ENCODE assay signal across 11 cellular contexts in the genomic region with DNA sequence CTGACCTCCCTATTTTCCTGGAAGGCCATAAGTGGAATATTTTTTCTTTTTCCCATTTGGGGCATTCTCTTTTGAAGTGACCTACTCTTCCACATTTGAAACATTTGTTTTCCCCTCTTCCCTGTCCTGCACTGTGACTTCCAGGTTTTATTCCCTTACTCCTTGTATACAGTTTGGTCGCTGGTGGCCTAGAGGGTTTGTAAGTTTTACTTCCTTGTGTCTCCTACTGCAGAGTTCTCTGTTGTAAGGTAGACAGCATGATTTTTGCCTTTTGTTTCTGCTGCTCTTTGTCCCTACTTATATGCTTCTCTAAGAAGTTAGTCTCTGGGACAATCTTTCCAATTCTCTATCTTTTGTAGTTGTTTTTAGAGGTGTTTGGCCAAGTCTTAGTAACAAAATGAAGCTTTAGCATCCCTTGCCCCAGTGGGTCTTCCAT. TPM values are rescaled to one million over a fixed set of nuclear protein-coding genes. Genes with fewer than 3 reads are reported as not detected.
DNase-seq lines count a peak whose midpoint lies in the region; ATAC-seq and TF ChIP-seq lines count a peak whose summit lies in the region.
"Had no signal": no experiment of that assay in that cellular context is flagged by ENCODE, and none has a peak within 500 bp of the region (broad histone marks: within the 10 kb centered on the region; RNA-seq: fewer than 3 reads in every experiment).

No MANE protein-coding gene starts in this region.

- peaks cover 83% of the 10 kb centered on the region for H3K79me2 ChIP-seq in HCT116 (ENCODE audit: insufficient read depth, low read length)

- ATAC-seq in CD4-positive, CD25-positive, alpha-beta regulatory T cell (ENCODE audit: low read depth in 2 of 2) = no peak
- ATAC-seq in HCT116 (no peak), GM18498 (IDR thresholded peaks at IDR 0.05; ENCODE audit: unreplicated experiment) (no peak)
- ATAC-seq in activated CD8-positive, alpha-beta T cell treated with anti-CD3 and anti-CD28 coated beads for 36 hours = no peak

- H3K4me2 ChIP-seq in HCT116 (ENCODE audit: low read length) = peak overlapping the region; percentile 12; the same call in 1 of the 2 replicates
- peak overlapping the region; percentile 18 for H3K4me2 ChIP-seq in mesenchymal stem cell (ENCODE audit: low read length, poor library complexity, severe bottlenecking)

- H2BK12ac ChIP-seq in mesenchymal stem cell (ENCODE audit: low read length in 2 of 2) = no peak overlapping the region

- no peak overlapping the region for H3K9ac ChIP-seq in HCT116 (ENCODE audit: low read length)
- H3K9ac ChIP-seq in mesenchymal stem cell (ENCODE audit: low read length) = no peak overlapping the region

- no peak for TF ChIP-seq POLR2A in HCT116 (IDR thresholded peaks at IDR 0.05; ENCODE audit: borderline replicate concordance, extremely low read depth, insufficient read depth, insufficient read length)
- TF ChIP-seq POLR2A in suprapubic skin (IDR thresholded peaks at IDR 0.05) = no peak

- H3K4me3 ChIP-seq in CD4-positive, CD25-positive, alpha-beta regulatory T cell (ENCODE audit: low read depth, low read length) = peak overlapping the region; percentile 45
- H3K4me3 ChIP-seq in HCT116 (replicated peaks in 1 of 2; ENCODE audit: low read depth in 1 of 2, low read length in 2 of 2) (no peak overlapping the region), mesenchymal stem cell (ENCODE audit: insufficient read depth in 1 of 2, low read depth in 1 of 2, low read length in 2 of 2) (peak overlapping the region in 1 of 2 experiments; percentile 61), suprapubic skin (no peak overlapping the region)
- H3K4me3 ChIP-seq: vagina had no signal

- no peaks in the 10 kb centered on the region for H3K27me3 Mint-ChIP-seq in CD4-positive, CD25-positive, alpha-beta regulatory T cell
- H3K27me3 Mint-ChIP-seq in activated CD8-positive, alpha-beta T cell treated with anti-CD3 and anti-CD28 coated beads for 36 hours = no peaks in the 10 kb centered on the region

- H2AFZ ChIP-seq in HCT116 (ENCODE audit: low read depth, low read length, poor library complexity, severe bottlenecking) (no peak overlapping the region), mesenchymal stem cell (ENCODE audit: low read depth, low read length) (no peak overlapping the region)

- peak overlapping the region in 2 of 4 donors; percentile 24 to 28 for H3K4me3 Mint-ChIP-seq in CD4-positive, CD25-positive, alpha-beta regulatory T cell
- H3K4me3 Mint-ChIP-seq in activated CD8-positive, alpha-beta T cell treated with anti-CD3 and anti-CD28 coated beads for 36 hours = peak overlapping the region; percentile 100

- no peak for DNase-seq in CD4-positive, CD25-positive, alpha-beta regulatory T cell
- DNase-seq in HCT116 (ENCODE audit: low read depth, low spot score) = no peak
- DNase-seq in activated CD8-positive, alpha-beta T cell treated with anti-CD3 and anti-CD28 coated beads for 36 hours = no peak
- DNase-seq in mesenchymal stem cell = no peak
- no peak for DNase-seq in suprapubic skin (ENCODE audit: low spot score in 2 of 2)
- DNase-seq in SKM-1 (lab: John Stamatoyannopoulos, UW; ENCODE audit: unreplicated experiment) = no peak
- no peak for DNase-seq in KG1 (lab: John Stamatoyannopoulos, UW)
- DNase-seq: effector memory CD4-positive, alpha-beta T cell; NCI-H2171 treated with DMSO at 0.1 percent for 48 hours had no signal

- POLR2A ChIA-PET in HCT116 (lab: Charles Lee) = no interaction called here
- POLR2A ChIA-PET in activated CD8-positive, alpha-beta T cell treated with anti-CD3 and anti-CD28 coated beads for 36 hours (lab: Charles Lee) = interaction anchor here (0.6 to 3.6 kb wide), 7 partner anchors 10 to 310 kb away, joined by 3 to 28 read pairs (median 4); no protein-coding TSS in a partner anchor

- WGBS in mesenchymal stem cell = no CpG with 5 or more reads among the region's 1 CpG
- 93% methylated on average over 1 of the region's 1 CpG for WGBS in suprapubic skin

- no peak overlapping the region for H4K91ac ChIP-seq in mesenchymal stem cell (ENCODE audit: low read length)

- H3K18ac ChIP-seq in mesenchymal stem cell (ENCODE audit: low read depth in 1 of 2, low read length in 2 of 2) = no peak overlapping the region

- H3K79me1 ChIP-seq in mesenchymal stem cell (replicated peaks; ENCODE audit: low read length, poor library complexity, severe bottlenecking) = no peaks in the 10 kb centered on the region

- TF ChIP-seq RAD21 in HCT116 (IDR thresholded peaks at IDR 0.05; ENCODE audit: low read depth) = no peak

- peaks cover 92% of the 10 kb centered on the region for H4K20me1 ChIP-seq in HCT116 (ENCODE audit: insufficient read depth)

- H3K36me3 Mint-ChIP-seq in CD4-positive, CD25-positive, alpha-beta regulatory T cell = peaks cover 98% of the 10 kb centered on the region
- H3K36me3 Mint-ChIP-seq in activated CD8-positive, alpha-beta T cell treated with anti-CD3 and anti-CD28 coated beads for 36 hours (ENCODE audit: low read depth) = peaks cover 98% of the 10 kb centered on the region

- no peak overlapping the region for H2BK15ac ChIP-seq in mesenchymal stem cell (ENCODE audit: low read depth, poor library complexity, severe bottlenecking)

- H3K23ac ChIP-seq in mesenchymal stem cell (ENCODE audit: low read length in 2 of 2) = no peak overlapping the region

- no peak overlapping the region for H2BK5ac ChIP-seq in mesenchymal stem cell (ENCODE audit: low read depth, low read length, poor library complexity, severe bottlenecking)

- RAD21 ChIA-PET in HCT116 (lab: Charles Lee; ENCODE audit: low non-redundant PET in 1 of 2, low total read pairs in 2 of 2, uncharacterized antibody in 2 of 2, unreplicated experiment in 2 of 2) = no interaction called here

- peak overlapping the region in 1 of 3 donors; percentile 49 for H3K27ac Mint-ChIP-seq in CD4-positive, CD25-positive, alpha-beta regulatory T cell
- H3K27ac Mint-ChIP-seq in activated CD8-positive, alpha-beta T cell treated with anti-CD3 and anti-CD28 coated beads for 36 hours = peak overlapping the region; percentile 100

- H2BK120ac ChIP-seq in mesenchymal stem cell (ENCODE audit: low read depth, low read length) = no peak overlapping the region

- H3K9me2 ChIP-seq in HCT116 (ENCODE audit: insufficient read depth) = no peaks in the 10 kb centered on the region

- H4K8ac ChIP-seq in mesenchymal stem cell (ENCODE audit: low read length) = no peak overlapping the region

- no TSS peak for BruUV-seq in HCT116 (replicated peaks; lab: Mats Ljungman, UMichigan)

- CTCF ChIA-PET in HCT116 (lab: Charles Lee) = no interaction called here
- CTCF ChIA-PET in activated CD8-positive, alpha-beta T cell treated with anti-CD3 and anti-CD28 coated beads for 36 hours (lab: Charles Lee) = no interaction called here

- H3K36me3 ChIP-seq in CD4-positive, CD25-positive, alpha-beta regulatory T cell (ENCODE audit: control insufficient read depth, insufficient read depth, low read length) = peaks cover 98% of the 10 kb centered on the region
- H3K36me3 ChIP-seq in HCT116 (ENCODE audit: control insufficient read depth in 1 of 2, insufficient read depth in 2 of 2, low read length in 2 of 2) = peaks cover 87 to 90% of the 10 kb centered on the region in 2 experiments
- H3K36me3 ChIP-seq in mesenchymal stem cell (ENCODE audit: control insufficient read depth in 1 of 2, insufficient read depth in 2 of 2, low read depth in 1 of 2, low read length in 2 of 2) = peaks cover 55 to 99% of the 10 kb centered on the region in 2 experiments
- H3K36me3 ChIP-seq in suprapubic skin = peaks cover 100% of the 10 kb centered on the region

- peaks cover 17 to 63% (median 37%) of the 10 kb centered on the region in 4 donors for H3K4me1 Mint-ChIP-seq in CD4-positive, CD25-positive, alpha-beta regulatory T cell
- peaks cover 67% of the 10 kb centered on the region for H3K4me1 Mint-ChIP-seq in activated CD8-positive, alpha-beta T cell treated with anti-CD3 and anti-CD28 coated beads for 36 hours (ENCODE audit: low read depth)

- peaks cover 0 to 87% (median 39%) of the 10 kb centered on the region in 7 donors for H3K9me3 Mint-ChIP-seq in CD4-positive, CD25-positive, alpha-beta regulatory T cell
- peaks cover 29% of the 10 kb centered on the region for H3K9me3 Mint-ChIP-seq in activated CD8-positive, alpha-beta T cell treated with anti-CD3 and anti-CD28 coated beads for 36 hours

- no peak overlapping the region for H3K27ac ChIP-seq in CD4-positive, CD25-positive, alpha-beta regulatory T cell (ENCODE audit: insufficient read depth, low read length, poor library complexity, severe bottlenecking)
- H3K27ac ChIP-seq in HCT116 (ENCODE audit: low read depth, low read length) (peak overlapping the region; percentile 10; the same call in 1 of the 2 replicates), mesenchymal stem cell (ENCODE audit: low read length, poor library complexity, severe bottlenecking) (no peak overlapping the region), suprapubic skin (no peak overlapping the region)
- H3K27ac ChIP-seq: vagina had no signal

- no peak overlapping the region for H3K4ac ChIP-seq in mesenchymal stem cell (ENCODE audit: low read depth in 1 of 2, low read length in 2 of 2)

- TF ChIP-seq EP300 in suprapubic skin (IDR thresholded peaks at IDR 0.05) = no peak

- no peaks in the 10 kb centered on the region for H3K27me3 ChIP-seq in CD4-positive, CD25-positive, alpha-beta regulatory T cell (ENCODE audit: control insufficient read depth, insufficient read depth, low read length)
- H3K27me3 ChIP-seq in HCT116 (ENCODE audit: insufficient read depth, low read length) (no peaks in the 10 kb centered on the region), mesenchymal stem cell (ENCODE audit: control insufficient read depth in 1 of 2, insufficient read depth in 1 of 2, low read length in 2 of 2) (no peaks in the 10 kb centered on the region), suprapubic skin (no peaks in the 10 kb centered on the region)
- H3K27me3 ChIP-seq: vagina had no signal

- peaks cover 73 to 85% of the 10 kb centered on the region in 2 experiments for H3K9me3 ChIP-seq in CD4-positive, CD25-positive, alpha-beta regulatory T cell (ENCODE audit: control insufficient read depth in 2 of 2, low read length in 2 of 2)
- H3K9me3 ChIP-seq in HCT116 (ENCODE audit: control insufficient read depth in 1 of 2, insufficient read depth in 1 of 2, low read depth in 1 of 2, low read length in 2 of 2) = no peaks in the 10 kb centered on the region
- H3K9me3 ChIP-seq in mesenchymal stem cell (ENCODE audit: control insufficient read depth, low read length) = peaks cover 28% of the 10 kb centered on the region
- H3K9me3 ChIP-seq in suprapubic skin = peaks cover 14% of the 10 kb centered on the region

- TF ChIP-seq CTCF in HCT116 (IDR thresholded peaks at IDR 0.05 in 2 of 3, conservative IDR thresholded peaks at IDR 0.05 in 1 of 3; ENCODE audit: borderline replicate concordance in 1 of 3, insufficient read depth in 1 of 3, low read depth in 2 of 3, low read length in 2 of 3) (no peak), suprapubic skin (IDR thresholded peaks at IDR 0.05) (no peak)
- no peak for TF ChIP-seq CTCF in activated CD8-positive, alpha-beta T cell treated with anti-CD3 and anti-CD28 coated beads for 36 hours (IDR thresholded peaks at IDR 0.05)

- intact Hi-C loops in HCT116 (cut with micrococcal nuclease) = no loop called here
- intact Hi-C loops in activated CD8-positive, alpha-beta T cell treated with anti-CD3 and anti-CD28 coated beads for 36 hours (cut with micrococcal nuclease) = no loop called here

- H3K14ac ChIP-seq in mesenchymal stem cell (ENCODE audit: low read length in 2 of 2) = no peak overlapping the region

- H3K4me1 ChIP-seq in CD4-positive, CD25-positive, alpha-beta regulatory T cell (ENCODE audit: control insufficient read depth, insufficient read depth, low read length, poor library complexity, severe bottlenecking) = peaks cover 6% of the 10 kb centered on the region
- H3K4me1 ChIP-seq in HCT116 (ENCODE audit: control insufficient read depth in 1 of 2, insufficient read depth in 2 of 2, low read length in 2 of 2) (peaks cover 44 to 84% of the 10 kb centered on the region in 2 experiments), mesenchymal stem cell (ENCODE audit: control insufficient read depth, insufficient read depth, low read depth, low read length) (peaks cover 10% of the 10 kb centered on the region), suprapubic skin (peaks cover 28% of the 10 kb centered on the region)

- H2AK5ac ChIP-seq in mesenchymal stem cell (ENCODE audit: low read length, severe bottlenecking) = no peak overlapping the region

RNA-seq across cellular contexts. Expression of a gene that starts 7.4 kb away (rescaled TPM):
- total RNA-seq in CD4-positive, CD25-positive, alpha-beta regulatory T cell = 64.6 TPM
- polyA plus RNA-seq in CD4-positive, CD25-positive, alpha-beta regulatory T cell = 10 to 100 TPM; 35.4 to 55.1 (median 50.2) TPM
- total RNA-seq in HCT116 (2021; ENCODE audit: unreplicated experiment) = 24.1 TPM
- polyA plus RNA-seq in HCT116 (2012) = 11.8 and 14.2 TPM in 2 replicates
- total RNA-seq in activated CD8-positive, alpha-beta T cell treated with anti-CD3 and anti-CD28 coated beads for 36 hours = 10 to 100 TPM; 27.4 to 27.7 TPM
- 13.4 TPM for polyA plus RNA-seq in mesenchymal stem cell (2013, experiment 1 of 2)
- 12.3 TPM for polyA plus RNA-seq in mesenchymal stem cell (2013, experiment 2 of 2)
- total RNA-seq in suprapubic skin = 10 to 100 TPM; 25.9 to 36.1 (median 33.2) TPM
